In the genomic region with DNA sequence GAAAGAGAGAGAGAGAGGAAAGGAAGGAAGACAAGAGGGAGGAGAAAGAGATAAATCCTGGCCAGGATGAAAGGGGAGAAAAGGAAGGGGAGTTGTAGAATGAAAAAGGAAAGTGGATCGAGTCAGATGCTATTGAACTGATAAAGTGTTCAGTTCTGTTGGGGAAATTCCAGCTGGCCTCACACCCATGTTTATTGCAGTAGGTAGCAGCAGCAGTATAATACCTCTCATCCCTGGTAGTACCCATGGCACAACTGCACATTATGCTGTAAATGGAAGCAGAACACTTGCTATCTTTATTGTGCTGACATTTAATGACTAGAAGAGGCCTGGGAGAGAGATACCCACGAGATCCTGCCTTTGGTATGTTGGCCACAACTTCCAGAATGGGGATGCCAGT, we compare ENCODE assay signal across 18 cellular contexts.
"Had no signal": no experiment of that assay in that cellular context is flagged by ENCODE, and none has a peak within 500 bp of the region (broad histone marks: within the 10 kb centered on the region; RNA-seq: fewer than 3 reads in every experiment).

No MANE protein-coding gene starts in this region.

- ATAC-seq: activated CD4-positive, CD25-positive, alpha-beta regulatory T cell treated with anti-CD3 and anti-CD28 coated beads, Interleukin-2, amount 50 U/mL, for 24 hours; activated naive CD8-positive, alpha-beta T cell treated with anti-CD3 and anti-CD28 coated beads, Interleukin-2, amount 50 U/mL, for 24 hours; activated T-cell treated with anti-CD3 and anti-CD28 coated beads, Interleukin-2, amount 50 U/mL, for 4 hours; gastrocnemius medialis; left ventricle myocardium superior; naive thymus-derived CD8-positive, alpha-beta T cell; stimulated activated naive CD8-positive, alpha-beta T cell treated with anti-CD3 and anti-CD28 coated beads, Interleukin-15, Interleukin-2, amounts not matched to agents 100 U/mL and 50 U/mL, for 24 hours had no signal

- H3K27ac ChIP-seq: brain microvascular endothelial cell, coronary artery, gastrocnemius medialis, neutrophil, tibial artery had no signal

- H3K36me3 Mint-ChIP-seq: activated naive CD4-positive, alpha-beta T cell treated with anti-CD3 and anti-CD28 coated beads, Interleukin-2, amount 10 ng/mL, durations not matched to agents 7 days and 5 days; naive thymus-derived CD8-positive, alpha-beta T cell had no signal

- DNase-seq: activated CD4-positive, alpha-beta T cell treated with anti-CD3 and anti-CD28 coated beads, Interleukin-2, amount 10 ng/mL, durations not matched to agents 7 days and 5 days; activated CD8-positive, alpha-beta memory T cell treated with anti-CD3 and anti-CD28 coated beads, Interleukin-2, amount 50 U/mL, for 4 hours; activated naive CD4-positive, alpha-beta T cell treated with anti-CD3 and anti-CD28 coated beads, Interleukin-2, amount 10 ng/mL, durations not matched to agents 7 days and 5 days; activated naive CD8-positive, alpha-beta T cell treated with anti-CD3 and anti-CD28 coated beads, Interleukin-2, amount 50 U/mL, for 24 hours; activated T-cell treated with anti-CD3 and anti-CD28 coated beads, Interleukin-2, amount 50 U/mL, for 4 hours; anterior cingulate cortex; brain microvascular endothelial cell; erythroblast; gastrocnemius medialis; left ventricle myocardium superior; naive thymus-derived CD8-positive, alpha-beta T cell; stimulated activated naive CD8-positive, alpha-beta T cell treated with anti-CD3 and anti-CD28 coated beads, Interleukin-15, Interleukin-2, amounts not matched to agents 100 U/mL and 50 U/mL, for 24 hours; substantia nigra; tibial artery had no signal

- H3K27me3 Mint-ChIP-seq: activated CD4-positive, alpha-beta T cell treated with anti-CD3 and anti-CD28 coated beads, Interleukin-2, amount 10 ng/mL, durations not matched to agents 7 days and 5 days had no signal

- H3K4me3 ChIP-seq: coronary artery, gastrocnemius medialis, tibial artery had no signal

- H3K27me3 ChIP-seq: brain microvascular endothelial cell, gastrocnemius medialis, neutrophil had no signal

- H3K4me1 Mint-ChIP-seq: activated CD4-positive, alpha-beta T cell treated with anti-CD3 and anti-CD28 coated beads, Interleukin-2, amount 10 ng/mL, durations not matched to agents 7 days and 5 days; activated naive CD4-positive, alpha-beta T cell treated with anti-CD3 and anti-CD28 coated beads, Interleukin-2, amount 10 ng/mL, durations not matched to agents 7 days and 5 days; activated naive CD8-positive, alpha-beta T cell treated with anti-CD3 and anti-CD28 coated beads, Interleukin-2, amount 50 U/mL, for 24 hours; central memory CD8-positive, alpha-beta T cell; naive thymus-derived CD8-positive, alpha-beta T cell had no signal

- H3K4me3 Mint-ChIP-seq: activated CD4-positive, alpha-beta T cell treated with anti-CD3 and anti-CD28 coated beads, Interleukin-2, amount 10 ng/mL, durations not matched to agents 7 days and 5 days; activated naive CD4-positive, alpha-beta T cell treated with anti-CD3 and anti-CD28 coated beads, Interleukin-2, amount 10 ng/mL, durations not matched to agents 7 days and 5 days; activated naive CD8-positive, alpha-beta T cell treated with anti-CD3 and anti-CD28 coated beads, Interleukin-2, amount 50 U/mL, for 24 hours; activated T-cell treated with anti-CD3 and anti-CD28 coated beads, Interleukin-2, amount 50 U/mL, for 4 hours; central memory CD8-positive, alpha-beta T cell; naive thymus-derived CD8-positive, alpha-beta T cell had no signal

- H3K36me3 ChIP-seq: brain microvascular endothelial cell, gastrocnemius medialis, neutrophil, tibial artery had no signal

- H3K4me1 ChIP-seq: gastrocnemius medialis, tibial artery had no signal

- H3K9me3 ChIP-seq: gastrocnemius medialis, neutrophil, tibial artery had no signal

- H3K27ac Mint-ChIP-seq: activated CD4-positive, alpha-beta T cell treated with anti-CD3 and anti-CD28 coated beads, Interleukin-2, amount 10 ng/mL, durations not matched to agents 7 days and 5 days; activated naive CD4-positive, alpha-beta T cell treated with anti-CD3 and anti-CD28 coated beads, Interleukin-2, amount 10 ng/mL, durations not matched to agents 7 days and 5 days; activated naive CD8-positive, alpha-beta T cell treated with anti-CD3 and anti-CD28 coated beads, Interleukin-2, amount 50 U/mL, for 24 hours; naive thymus-derived CD8-positive, alpha-beta T cell had no signal
